Comparison of ENCODE assay signal across 25 cellular contexts in the genomic region with DNA sequence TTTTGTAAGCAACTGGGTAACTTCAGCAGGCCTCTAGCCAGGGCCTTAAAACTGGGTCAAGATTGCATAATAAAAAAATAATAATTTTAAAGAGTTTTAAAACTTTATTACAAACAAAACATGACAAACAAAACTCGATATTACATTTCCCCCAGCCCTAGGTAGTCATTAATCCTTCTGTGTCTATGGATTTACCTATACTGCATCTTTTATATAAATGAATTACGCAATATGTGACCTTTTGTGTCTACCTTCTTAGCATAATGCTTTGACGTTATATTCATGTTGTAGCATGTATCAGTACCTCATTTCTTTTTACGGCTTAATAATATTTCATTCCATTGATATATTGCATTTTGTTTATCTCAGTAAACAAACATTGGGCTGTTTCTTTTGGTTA.
"Had no signal": no experiment of that assay in that cellular context is flagged by ENCODE, and none has a peak within 500 bp of the region (broad histone marks: within the 10 kb centered on the region; RNA-seq: fewer than 3 reads in every experiment).

No MANE protein-coding gene starts in this region.

- H3K36me3 ChIP-seq: stomach, suprapubic skin, thoracic aorta, thyroid gland, tibial artery, tibial nerve, transverse colon, upper lobe of left lung, upper lobe of right lung, uterus, vagina had no signal

- DNase-seq: stimulated activated CD4-positive, alpha-beta T cell treated with anti-CD3 and anti-CD28 coated beads, Interleukin-2, amount 100 ng/mL, for 48 hours; stimulated activated CD4-positive, alpha-beta T cell treated with anti-CD3 and anti-CD28 coated beads, Interleukin-4, amount 100 ng/mL, for 1 hour; stimulated activated CD4-positive, alpha-beta T cell treated with anti-CD3 and anti-CD28 coated beads, Interleukin-4, amount 100 ng/mL, for 24 hours; stimulated activated CD4-positive, alpha-beta T cell treated with anti-CD3 and anti-CD28 coated beads, Interleukin-4, amount 100 ng/mL, for 4 hours; stimulated activated CD8-positive, alpha-beta memory T cell treated with anti-CD3 and anti-CD28 coated beads, Interleukin-4, amount 100 ng/mL, for 48 hours; stimulated activated naive B cell treated with anti-CD40 and anti-IgM and Interleukin-4, amounts not matched to agents 10 μg/mL and 1 μg/mL and 100 μg/mL, for 72 hours; stimulated activated naive CD4-positive, alpha-beta T cell; stimulated activated naive CD4-positive, alpha-beta T cell treated with Interleukin-2 at 50 U/mL for 16 hours; stimulated activated naive CD8-positive, alpha-beta T cell treated with anti-CD3 and anti-CD28 coated beads, Interleukin-15, amount 100 ng/mL, for 72 hours; stimulated activated naive CD8-positive, alpha-beta T cell treated with anti-CD3 and anti-CD28 coated beads, Interleukin-15, Interleukin-2, amounts not matched to agents 100 U/mL and 50 U/mL, for 24 hours; stomach; substantia nigra; testis; thyroid gland; tibial artery; transverse colon; trophoblast cell; upper lobe of left lung; upper lobe of right lung; uterus had no signal

- H3K27ac ChIP-seq: stomach, suprapubic skin, testis, thoracic aorta, thyroid gland, tibial artery, tibial nerve, transverse colon, upper lobe of left lung, upper lobe of right lung, uterus, vagina had no signal

- H3K4me1 ChIP-seq: stomach, suprapubic skin, testis, thyroid gland, tibial artery, tibial nerve, transverse colon, upper lobe of left lung, upper lobe of right lung, uterus, vagina had no signal

- H3K27me3 ChIP-seq: stomach, suprapubic skin, testis, thyroid gland, tibial artery, tibial nerve, transverse colon, upper lobe of left lung, upper lobe of right lung, uterus, vagina had no signal

- H3K4me3 ChIP-seq: stomach, suprapubic skin, testis, thoracic aorta, thyroid gland, tibial artery, tibial nerve, transverse colon, upper lobe of left lung, upper lobe of right lung, uterus, vagina had no signal

- H3K9me3 ChIP-seq: stomach, suprapubic skin, testis, thoracic aorta, thyroid gland, tibial artery, tibial nerve, transverse colon, upper lobe of left lung, upper lobe of right lung, uterus, vagina had no signal

- FAIRE-seq: urothelium cell line had no signal

- ATAC-seq: stimulated activated naive CD8-positive, alpha-beta T cell treated with anti-CD3 and anti-CD28 coated beads, Interleukin-15, amount 100 ng/mL, for 72 hours; stimulated activated naive CD8-positive, alpha-beta T cell treated with anti-CD3 and anti-CD28 coated beads, Interleukin-15, Interleukin-2, amounts not matched to agents 100 U/mL and 50 U/mL, for 24 hours; upper lobe of right lung had no signal
